ENCODE assay signal across 8 cellular contexts in the genomic region with DNA sequence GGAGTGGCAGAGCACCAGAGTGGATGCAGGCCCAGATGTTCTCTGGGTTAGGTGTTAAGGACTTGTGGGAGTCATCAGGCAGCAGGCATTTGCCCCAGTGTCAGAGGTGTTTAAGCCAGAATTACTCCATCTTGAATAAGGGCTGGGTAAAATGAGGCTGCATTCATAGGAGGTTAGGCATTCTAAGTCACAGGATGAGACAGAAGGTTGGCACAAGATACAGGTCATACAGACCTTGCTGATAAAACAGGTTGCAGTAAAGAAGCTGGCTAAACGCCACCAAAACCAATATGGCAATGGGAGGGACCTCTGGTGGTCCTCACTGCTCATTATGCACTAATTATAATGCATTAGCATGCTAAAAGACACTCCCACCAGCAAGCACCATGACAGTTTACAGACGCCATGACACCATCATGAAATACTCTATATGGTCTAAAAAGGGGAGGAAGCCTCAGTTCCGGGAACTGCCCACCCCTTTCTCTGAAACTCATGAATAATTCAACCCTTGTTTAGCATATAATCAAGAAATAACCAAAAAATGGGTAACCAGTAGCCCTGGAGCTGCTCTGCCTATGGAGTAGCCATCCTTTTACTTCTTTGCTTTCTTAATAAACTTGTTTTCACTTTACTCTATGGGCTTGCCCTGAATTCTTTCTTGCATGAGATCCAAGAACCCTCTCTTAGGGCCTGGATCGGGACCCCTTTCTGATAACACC. TPM values are rescaled to one million over a fixed set of nuclear protein-coding genes. Genes with fewer than 3 reads are reported as not detected.
DNase-seq lines count a peak whose midpoint lies in the region; ATAC-seq and TF ChIP-seq lines count a peak whose summit lies in the region.

No MANE protein-coding gene starts in this region.

- H3K36me3 Mint-ChIP-seq in activated naive CD4-positive, alpha-beta T cell treated with anti-CD3 and anti-CD28 coated beads, Interleukin-2, amount 50 U/mL, for 24 hours: peaks cover 22% of the 10 kb centered on the region

- no peaks in the 10 kb centered on the region for H3K79me2 ChIP-seq in OCI-LY1 (ENCODE audit: insufficient read depth, low read length)

- H3K9me3 Mint-ChIP-seq in activated naive CD4-positive, alpha-beta T cell treated with anti-CD3 and anti-CD28 coated beads, Interleukin-2, amount 50 U/mL, for 24 hours: no peaks in the 10 kb centered on the region
- H3K9me3 Mint-ChIP-seq in stimulated activated naive CD8-positive, alpha-beta T cell treated with anti-CD3 and anti-CD28 coated beads, Interleukin-15, amount 100 ng/mL, for 72 hours: no peaks in the 10 kb centered on the region

- no peaks in the 10 kb centered on the region for H3K27me3 Mint-ChIP-seq in activated naive CD4-positive, alpha-beta T cell treated with anti-CD3 and anti-CD28 coated beads, Interleukin-2, amount 50 U/mL, for 24 hours
- no peaks in the 10 kb centered on the region for H3K27me3 Mint-ChIP-seq in stimulated activated naive CD8-positive, alpha-beta T cell treated with anti-CD3 and anti-CD28 coated beads, Interleukin-15, amount 100 ng/mL, for 72 hours

- H2AFZ ChIP-seq in OCI-LY1 (ENCODE audit: low read length): peak overlapping the region; percentile 15; the same call in 1 of the 2 replicates

- H3K4me1 ChIP-seq in OCI-LY1 (ENCODE audit: insufficient read depth, low read length, severe bottlenecking) (peaks cover 24% of the 10 kb centered on the region), lower lobe of right lung (peaks cover 50% of the 10 kb centered on the region)

- TF ChIP-seq CTCF in OCI-LY1 (IDR thresholded peaks at IDR 0.05; ENCODE audit: low read length) (no peak), lower lobe of right lung (IDR thresholded peaks at IDR 0.05) (no peak)

- peaks cover 54% of the 10 kb centered on the region for H3K4me1 Mint-ChIP-seq in activated naive CD4-positive, alpha-beta T cell treated with anti-CD3 and anti-CD28 coated beads, Interleukin-2, amount 50 U/mL, for 24 hours
- H3K4me1 Mint-ChIP-seq in stimulated activated naive CD8-positive, alpha-beta T cell treated with anti-CD3 and anti-CD28 coated beads, Interleukin-15, amount 100 ng/mL, for 72 hours: peaks cover 52% of the 10 kb centered on the region

- peak overlapping the region; percentile 88 for H3K9ac ChIP-seq in OCI-LY1 (ENCODE audit: low read length)

- peak; percentile 7 for DNase-seq in NCI-H1436 (lab: John Stamatoyannopoulos, UW)
- no peak for DNase-seq in NCI-H1436 treated with DMSO at 0.1 percent for 48 hours (lab: John Stamatoyannopoulos, UW)
- DNase-seq in lower lobe of right lung: no peak
- DNase-seq in stimulated activated naive CD8-positive, alpha-beta T cell treated with anti-CD3 and anti-CD28 coated beads, Interleukin-15, amount 100 ng/mL, for 72 hours: peak; percentile 74 to 86
- no peak for DNase-seq in nucleus accumbens (lab: John Stamatoyannopoulos, UW)
- no peak for DNase-seq in UCSD-AML1 (lab: John Stamatoyannopoulos, UW; ENCODE audit: unreplicated experiment)

- H3K36me3 ChIP-seq in OCI-LY1 (ENCODE audit: insufficient read depth, low read length) (peaks cover 21% of the 10 kb centered on the region), lower lobe of right lung (peaks cover 11% of the 10 kb centered on the region)

- H4K20me1 ChIP-seq in OCI-LY1 (ENCODE audit: insufficient read depth, low read length): no peaks in the 10 kb centered on the region

- H3K9me2 ChIP-seq in OCI-LY1 (ENCODE audit: low read depth, low read length): no peaks in the 10 kb centered on the region

- H3K9me3 ChIP-seq in OCI-LY1 (ENCODE audit: low read length): no peaks in the 10 kb centered on the region
- no peaks in the 10 kb centered on the region for H3K9me3 ChIP-seq in lower lobe of right lung

- intact Hi-C loops in lower lobe of right lung (cut with DNase I): no loop called here

- peak overlapping the region; percentile 64 for H3K27ac ChIP-seq in OCI-LY1 (ENCODE audit: low read depth, low read length, poor library complexity, severe bottlenecking)
- H3K27ac ChIP-seq in lower lobe of right lung: peak overlapping the region; percentile 92

- H3K27ac Mint-ChIP-seq in activated naive CD4-positive, alpha-beta T cell treated with anti-CD3 and anti-CD28 coated beads, Interleukin-2, amount 50 U/mL, for 24 hours: peak overlapping the region; percentile 99
- H3K27ac Mint-ChIP-seq in stimulated activated naive CD8-positive, alpha-beta T cell treated with anti-CD3 and anti-CD28 coated beads, Interleukin-15, amount 100 ng/mL, for 72 hours: peak overlapping the region; percentile 99 to 100

- no peak for ATAC-seq in lower lobe of right lung
- peak; percentile 73 for ATAC-seq in stimulated activated naive CD8-positive, alpha-beta T cell treated with anti-CD3 and anti-CD28 coated beads, Interleukin-15, amount 100 ng/mL, for 72 hours

- no peaks in the 10 kb centered on the region for H3F3A ChIP-seq in OCI-LY1 (ENCODE audit: insufficient read depth, low read length)

- H3K27me3 ChIP-seq in OCI-LY1 (ENCODE audit: insufficient read depth, low read length): no peaks in the 10 kb centered on the region
- no peaks in the 10 kb centered on the region for H3K27me3 ChIP-seq in lower lobe of right lung (ENCODE audit: low read depth)

- H3K4me3 ChIP-seq in OCI-LY1 (ENCODE audit: low read depth, low read length, poor library complexity, severe bottlenecking): peak overlapping the region; percentile 81
- H3K4me3 ChIP-seq in lower lobe of right lung: peak overlapping the region; percentile 61

- peak overlapping the region; percentile 96 for H3K4me3 Mint-ChIP-seq in activated naive CD4-positive, alpha-beta T cell treated with anti-CD3 and anti-CD28 coated beads, Interleukin-2, amount 50 U/mL, for 24 hours
- peak overlapping the region; percentile 91 to 98 for H3K4me3 Mint-ChIP-seq in stimulated activated naive CD8-positive, alpha-beta T cell treated with anti-CD3 and anti-CD28 coated beads, Interleukin-15, amount 100 ng/mL, for 72 hours

- peak overlapping the region; percentile 93 for H3K4me2 ChIP-seq in OCI-LY1 (ENCODE audit: low read length)

RNA-seq across cellular contexts. Expression of a gene that starts 0.9 kb away (rescaled TPM):
- 16.2 TPM for total RNA-seq in lower lobe of right lung

RNA-seq across cellular contexts. Expression of a gene that starts 1.1 kb away (rescaled TPM):
- 18.6 TPM for total RNA-seq in lower lobe of right lung

RNA-seq across cellular contexts. Expression of a gene that starts 19.2 kb away (rescaled TPM):
- 144 TPM for total RNA-seq in lower lobe of right lung

RNA-seq across cellular contexts. Expression of a gene that starts 46.3 kb away (rescaled TPM):
- total RNA-seq in lower lobe of right lung: 86.0 TPM

RNA-seq across cellular contexts. Expression of a gene that starts 56.9 kb away (rescaled TPM):
- total RNA-seq in lower lobe of right lung: 4.5 TPM

Comparison
In these comparisons a context has a peak if more than half of its experiments do, and no peak if none do; other contexts are left out.
1. DNase-seq: peak in NCI-H1436 (single experiment) and stimulated activated naive CD8-positive, alpha-beta T cell treated with anti-CD3 and anti-CD28 coated beads, Interleukin-15, amount 100 ng/mL, for 72 hours (2 of 2); none in NCI-H1436 treated with DMSO at 0.1 percent for 48 hours (single experiment), lower lobe of right lung (single experiment), nucleus accumbens (0 of 56) and UCSD-AML1 (single experiment).